ENCODE assay signal across 8 cellular contexts in genomic region chr14:99971087-99971928, GRCh38.
DNase-seq lines count a peak whose midpoint lies in the region; ATAC-seq, FAIRE-seq and TF ChIP-seq lines count a peak whose summit lies in the region.

No MANE protein-coding gene starts in this region.

- intact Hi-C loops in left colon (cut with DNase I, micrococcal nuclease) = no loop called here

- FAIRE-seq in GM12892 (lab: Jason Lieb, UNC) = peak; percentile 90

- DNase-seq in GM12892 (ENCODE audit: insufficient read length) (peak; percentile 81), NCI-H226 (peak; percentile 62), left colon (peak; percentile 49 to 65), HT-29 (ENCODE audit: low spot score) (no peak)
- peak; percentile 86 for DNase-seq in activated CD4-positive, alpha-beta T cell treated with anti-CD3 and anti-CD28 coated beads for 48 hours
- peak; percentile 69 to 81 (median 74) for DNase-seq in stimulated activated CD4-positive, alpha-beta T cell treated with anti-CD3 and anti-CD28 coated beads, Interleukin-1b, Interleukin-23, amount 100 ng/mL, for 24 hours (ENCODE audit: low read depth in 4 of 4, low spot score in 1 of 4)

- TF ChIP-seq POLR2A in GM12892 (IDR thresholded peaks at IDR 0.05; ENCODE audit: low read depth, low read length) = peak; percentile 58; the same call in 1 of the 2 replicates

- H3K27ac ChIP-seq in cingulate gyrus (ENCODE audit: low read depth, low read length) = peak overlapping the region; percentile 39

- peak; percentile 57 for ATAC-seq in HG03039 (IDR thresholded peaks at IDR 0.05; ENCODE audit: unreplicated experiment)
- peak; percentile 73 for ATAC-seq in left colon
